Comparison of ENCODE assay signal across 1 cellular context in the genomic region with DNA sequence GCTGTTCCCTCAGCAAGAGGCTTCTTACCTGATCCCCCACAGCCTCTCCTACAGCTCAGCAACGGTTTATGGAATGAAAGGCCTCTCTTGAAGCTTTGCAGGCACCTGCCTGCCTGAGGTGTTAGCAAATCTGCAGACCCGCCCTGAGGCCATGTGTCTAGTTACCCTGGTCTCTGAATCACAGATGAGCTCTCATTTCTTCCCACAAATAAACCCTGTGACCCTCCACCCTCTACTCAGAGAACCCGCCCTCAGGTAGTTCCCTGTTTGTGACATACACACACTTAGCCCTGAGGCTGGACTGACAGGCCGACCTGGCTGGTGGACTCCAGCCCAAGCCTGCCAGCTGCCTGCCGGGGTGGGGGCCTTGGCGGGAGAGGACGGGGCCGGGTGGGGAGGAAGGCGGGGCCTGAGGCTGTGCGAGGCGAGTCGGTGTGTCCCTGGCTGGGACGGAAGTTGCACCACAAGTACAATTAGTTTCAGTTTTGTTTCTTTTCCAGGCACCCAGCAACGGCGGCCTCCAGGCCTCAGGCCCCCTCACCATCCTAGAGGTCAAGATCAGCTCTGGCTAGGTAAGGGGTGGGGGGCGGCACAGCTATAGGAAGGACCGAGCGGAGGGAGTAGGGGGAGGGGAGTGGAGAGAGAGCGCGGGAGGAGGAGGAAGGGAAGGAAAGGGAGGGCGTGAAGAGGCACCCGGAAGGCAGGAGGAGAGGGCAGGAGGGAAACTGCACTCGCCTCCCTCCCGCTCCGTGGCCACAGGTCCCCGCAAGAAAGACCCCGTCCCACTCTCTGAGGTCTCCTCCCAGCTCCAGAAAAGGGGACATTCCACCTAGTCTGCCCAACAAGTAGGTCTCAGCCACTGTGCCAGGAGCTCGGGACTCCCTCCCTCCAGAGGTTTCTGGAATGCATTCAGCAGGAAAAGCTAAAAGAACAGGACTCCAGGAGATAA.
TF ChIP-seq lines count a peak whose summit lies in the region.

TRIM56 (plus strand) TSS at position 482 of the 949 bp plus-strand sequence. CDS start 1,832 bp downstream, outside the sequence.

TF ChIP-seq in K562, 482 proteins besides CTCF, POLR2A, EP300 and RAD21 (continued from another document and continues in another):
- TF ChIP-seq ZFP91 (CRISPR knock-in tag; IDR thresholded peaks at IDR 0.05) (no peak), SRSF7 (optimal IDR thresholded peaks at IDR 0.05; ENCODE audit: low read depth, low read length) (no peak), CCNT2 (IDR thresholded peaks at IDR 0.05; ENCODE audit: borderline replicate concordance, extremely low read depth, insufficient read length, low read depth, low read length) (peak; percentile 36), ARHGAP35 (IDR thresholded peaks at IDR 0.05; ENCODE audit: partially characterized antibody) (no peak), NR4A1 (CRISPR knock-in tag; IDR thresholded peaks at IDR 0.05) (no peak), NR4A1 (tag; IDR thresholded peaks at IDR 0.05) (no peak), FOXP4 (CRISPR knock-in tag; IDR thresholded peaks at IDR 0.05; ENCODE audit: borderline replicate concordance) (0 out of 2 replicates have a peak, but pooled peaks have one; percentile 34), C11orf30 (IDR thresholded peaks at IDR 0.05; ENCODE audit: low read depth) (0 out of 2 replicates have a peak, but pooled peaks have one; percentile 28), ZEB2 (IDR thresholded peaks at IDR 0.05) (no peak), THRB (CRISPR knock-in tag; conservative IDR thresholded peaks at IDR 0.05) (peak; percentile 76; the same call in 1 of the 2 replicates), ARID3B (CRISPR knock-in tag; IDR thresholded peaks at IDR 0.05; ENCODE audit: borderline replicate concordance) (no peak), HNRNPLL (IDR thresholded peaks at IDR 0.05; ENCODE audit: low read depth, low read length, poor library complexity, severe bottlenecking) (no peak), TEAD2 (tag; IDR thresholded peaks at IDR 0.05) (no peak), RUNX1 (IDR thresholded peaks at IDR 0.05; ENCODE audit: low read depth) (no peak), GATAD2B (IDR thresholded peaks at IDR 0.05; ENCODE audit: borderline replicate concordance) (no peak), ZNF780A (CRISPR knock-in tag; IDR thresholded peaks at IDR 0.05) (no peak), LEF1 (IDR thresholded peaks at IDR 0.05) (peak; percentile 77), HMG20A (CRISPR knock-in tag; conservative IDR thresholded peaks at IDR 0.05) (no peak), RNF2 (IDR thresholded peaks at IDR 0.05) (no peak), ZNF124 (CRISPR knock-in tag; IDR thresholded peaks at IDR 0.05) (no peak), SAFB (IDR thresholded peaks at IDR 0.05; ENCODE audit: borderline replicate concordance, low read depth, low read length) (no peak), ZNF263 (CRISPR knock-in tag; IDR thresholded peaks at IDR 0.05; ENCODE audit: borderline replicate concordance) (no peak), CTBP1 (IDR thresholded peaks at IDR 0.05; ENCODE audit: borderline replicate concordance) (no peak), NBN (IDR thresholded peaks at IDR 0.05; ENCODE audit: low read depth) (peak; percentile 80; the same call in 1 of the 2 replicates), ZNF436 (CRISPR knock-in tag; IDR thresholded peaks at IDR 0.05) (no peak), GTF2E2 (tag; IDR thresholded peaks at IDR 0.05) (peak; percentile 91), PHB (CRISPR knock-in tag; IDR thresholded peaks at IDR 0.05) (0 out of 2 replicates have a peak, but pooled peaks have one; percentile 38), E2F4 (CRISPR knock-in tag; IDR thresholded peaks at IDR 0.05; ENCODE audit: low read depth) (0 out of 2 replicates have a peak, but pooled peaks have one; percentile 17), HMG20B (CRISPR knock-in tag; IDR thresholded peaks at IDR 0.05) (no peak), STAT5B (CRISPR knock-in tag; IDR thresholded peaks at IDR 0.05) (no peak)
- TF ChIP-seq, protein P1, sequence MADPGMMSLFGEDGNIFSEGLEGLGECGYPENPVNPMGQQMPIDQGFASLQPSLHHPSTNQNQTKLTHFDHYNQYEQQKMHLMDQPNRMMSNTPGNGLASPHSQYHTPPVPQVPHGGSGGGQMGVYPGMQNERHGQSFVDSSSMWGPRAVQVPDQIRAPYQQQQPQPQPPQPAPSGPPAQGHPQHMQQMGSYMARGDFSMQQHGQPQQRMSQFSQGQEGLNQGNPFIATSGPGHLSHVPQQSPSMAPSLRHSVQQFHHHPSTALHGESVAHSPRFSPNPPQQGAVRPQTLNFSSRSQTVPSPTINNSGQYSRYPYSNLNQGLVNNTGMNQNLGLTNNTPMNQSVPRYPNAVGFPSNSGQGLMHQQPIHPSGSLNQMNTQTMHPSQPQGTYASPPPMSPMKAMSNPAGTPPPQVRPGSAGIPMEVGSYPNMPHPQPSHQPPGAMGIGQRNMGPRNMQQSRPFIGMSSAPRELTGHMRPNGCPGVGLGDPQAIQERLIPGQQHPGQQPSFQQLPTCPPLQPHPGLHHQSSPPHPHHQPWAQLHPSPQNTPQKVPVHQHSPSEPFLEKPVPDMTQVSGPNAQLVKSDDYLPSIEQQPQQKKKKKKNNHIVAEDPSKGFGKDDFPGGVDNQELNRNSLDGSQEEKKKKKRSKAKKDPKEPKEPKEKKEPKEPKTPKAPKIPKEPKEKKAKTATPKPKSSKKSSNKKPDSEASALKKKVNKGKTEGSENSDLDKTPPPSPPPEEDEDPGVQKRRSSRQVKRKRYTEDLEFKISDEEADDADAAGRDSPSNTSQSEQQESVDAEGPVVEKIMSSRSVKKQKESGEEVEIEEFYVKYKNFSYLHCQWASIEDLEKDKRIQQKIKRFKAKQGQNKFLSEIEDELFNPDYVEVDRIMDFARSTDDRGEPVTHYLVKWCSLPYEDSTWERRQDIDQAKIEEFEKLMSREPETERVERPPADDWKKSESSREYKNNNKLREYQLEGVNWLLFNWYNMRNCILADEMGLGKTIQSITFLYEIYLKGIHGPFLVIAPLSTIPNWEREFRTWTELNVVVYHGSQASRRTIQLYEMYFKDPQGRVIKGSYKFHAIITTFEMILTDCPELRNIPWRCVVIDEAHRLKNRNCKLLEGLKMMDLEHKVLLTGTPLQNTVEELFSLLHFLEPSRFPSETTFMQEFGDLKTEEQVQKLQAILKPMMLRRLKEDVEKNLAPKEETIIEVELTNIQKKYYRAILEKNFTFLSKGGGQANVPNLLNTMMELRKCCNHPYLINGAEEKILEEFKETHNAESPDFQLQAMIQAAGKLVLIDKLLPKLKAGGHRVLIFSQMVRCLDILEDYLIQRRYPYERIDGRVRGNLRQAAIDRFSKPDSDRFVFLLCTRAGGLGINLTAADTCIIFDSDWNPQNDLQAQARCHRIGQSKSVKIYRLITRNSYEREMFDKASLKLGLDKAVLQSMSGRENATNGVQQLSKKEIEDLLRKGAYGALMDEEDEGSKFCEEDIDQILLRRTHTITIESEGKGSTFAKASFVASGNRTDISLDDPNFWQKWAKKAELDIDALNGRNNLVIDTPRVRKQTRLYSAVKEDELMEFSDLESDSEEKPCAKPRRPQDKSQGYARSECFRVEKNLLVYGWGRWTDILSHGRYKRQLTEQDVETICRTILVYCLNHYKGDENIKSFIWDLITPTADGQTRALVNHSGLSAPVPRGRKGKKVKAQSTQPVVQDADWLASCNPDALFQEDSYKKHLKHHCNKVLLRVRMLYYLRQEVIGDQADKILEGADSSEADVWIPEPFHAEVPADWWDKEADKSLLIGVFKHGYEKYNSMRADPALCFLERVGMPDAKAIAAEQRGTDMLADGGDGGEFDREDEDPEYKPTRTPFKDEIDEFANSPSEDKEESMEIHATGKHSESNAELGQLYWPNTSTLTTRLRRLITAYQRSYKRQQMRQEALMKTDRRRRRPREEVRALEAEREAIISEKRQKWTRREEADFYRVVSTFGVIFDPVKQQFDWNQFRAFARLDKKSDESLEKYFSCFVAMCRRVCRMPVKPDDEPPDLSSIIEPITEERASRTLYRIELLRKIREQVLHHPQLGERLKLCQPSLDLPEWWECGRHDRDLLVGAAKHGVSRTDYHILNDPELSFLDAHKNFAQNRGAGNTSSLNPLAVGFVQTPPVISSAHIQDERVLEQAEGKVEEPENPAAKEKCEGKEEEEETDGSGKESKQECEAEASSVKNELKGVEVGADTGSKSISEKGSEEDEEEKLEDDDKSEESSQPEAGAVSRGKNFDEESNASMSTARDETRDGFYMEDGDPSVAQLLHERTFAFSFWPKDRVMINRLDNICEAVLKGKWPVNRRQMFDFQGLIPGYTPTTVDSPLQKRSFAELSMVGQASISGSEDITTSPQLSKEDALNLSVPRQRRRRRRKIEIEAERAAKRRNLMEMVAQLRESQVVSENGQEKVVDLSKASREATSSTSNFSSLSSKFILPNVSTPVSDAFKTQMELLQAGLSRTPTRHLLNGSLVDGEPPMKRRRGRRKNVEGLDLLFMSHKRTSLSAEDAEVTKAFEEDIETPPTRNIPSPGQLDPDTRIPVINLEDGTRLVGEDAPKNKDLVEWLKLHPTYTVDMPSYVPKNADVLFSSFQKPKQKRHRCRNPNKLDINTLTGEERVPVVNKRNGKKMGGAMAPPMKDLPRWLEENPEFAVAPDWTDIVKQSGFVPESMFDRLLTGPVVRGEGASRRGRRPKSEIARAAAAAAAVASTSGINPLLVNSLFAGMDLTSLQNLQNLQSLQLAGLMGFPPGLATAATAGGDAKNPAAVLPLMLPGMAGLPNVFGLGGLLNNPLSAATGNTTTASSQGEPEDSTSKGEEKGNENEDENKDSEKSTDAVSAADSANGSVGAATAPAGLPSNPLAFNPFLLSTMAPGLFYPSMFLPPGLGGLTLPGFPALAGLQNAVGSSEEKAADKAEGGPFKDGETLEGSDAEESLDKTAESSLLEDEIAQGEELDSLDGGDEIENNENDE (IDR thresholded peaks at IDR 0.05; ENCODE audit: low read depth, low read length) = no peak
- TF ChIP-seq, protein P2, sequence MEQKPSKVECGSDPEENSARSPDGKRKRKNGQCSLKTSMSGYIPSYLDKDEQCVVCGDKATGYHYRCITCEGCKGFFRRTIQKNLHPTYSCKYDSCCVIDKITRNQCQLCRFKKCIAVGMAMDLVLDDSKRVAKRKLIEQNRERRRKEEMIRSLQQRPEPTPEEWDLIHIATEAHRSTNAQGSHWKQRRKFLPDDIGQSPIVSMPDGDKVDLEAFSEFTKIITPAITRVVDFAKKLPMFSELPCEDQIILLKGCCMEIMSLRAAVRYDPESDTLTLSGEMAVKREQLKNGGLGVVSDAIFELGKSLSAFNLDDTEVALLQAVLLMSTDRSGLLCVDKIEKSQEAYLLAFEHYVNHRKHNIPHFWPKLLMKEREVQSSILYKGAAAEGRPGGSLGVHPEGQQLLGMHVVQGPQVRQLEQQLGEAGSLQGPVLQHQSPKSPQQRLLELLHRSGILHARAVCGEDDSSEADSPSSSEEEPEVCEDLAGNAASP (IDR thresholded peaks at IDR 0.05) = no peak
